Comparison of ENCODE assay signal across 8 cellular contexts in the genomic region with DNA sequence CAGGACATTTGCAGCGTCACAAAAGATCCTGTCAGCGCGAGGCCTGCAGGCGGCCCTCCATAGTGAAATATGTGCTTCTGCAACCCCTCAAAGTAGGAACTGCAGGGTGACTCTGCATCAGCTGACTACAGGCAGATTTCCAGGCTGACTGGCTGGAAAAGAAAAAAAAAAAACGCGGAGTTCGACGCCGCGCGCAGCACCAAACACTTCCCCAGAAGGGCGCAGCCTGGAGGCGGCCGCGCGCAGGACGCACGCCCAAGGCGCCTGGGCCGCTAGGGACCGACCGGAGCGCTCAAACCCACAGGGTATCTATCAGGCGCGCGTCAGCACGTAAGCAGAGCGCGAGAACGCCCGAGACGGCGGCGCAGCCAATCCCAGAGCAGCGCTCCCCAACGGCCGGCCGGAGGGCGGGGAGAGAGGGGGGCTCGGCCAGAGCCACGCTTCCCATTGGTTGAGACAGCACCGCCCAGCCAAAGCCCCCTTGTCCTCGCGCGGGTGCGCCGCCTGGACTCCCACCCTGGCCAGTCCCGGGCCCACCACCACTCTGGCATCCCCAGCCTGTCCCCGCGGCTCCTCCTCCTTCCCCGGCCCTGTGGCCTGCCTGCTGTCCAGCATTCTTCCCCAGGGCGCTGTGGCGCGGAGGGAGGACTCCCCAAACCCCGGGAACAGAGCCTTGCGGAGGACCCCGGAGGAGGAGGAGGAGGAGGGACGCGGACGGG. TPM values are rescaled to one million over a fixed set of nuclear protein-coding genes. Genes with fewer than 3 reads are reported as not detected.
DNase-seq lines count a peak whose midpoint lies in the region; ATAC-seq, FAIRE-seq and TF ChIP-seq lines count a peak whose summit lies in the region.

No MANE protein-coding gene starts in this region.

- H3K27ac ChIP-seq in A549 = peak overlapping the region; percentile 55 to 77

- peak; percentile 41 for TF ChIP-seq CTCF in A549 (IDR thresholded peaks at IDR 0.05)

- H3K9me3 ChIP-seq in A549 = no peaks in the 10 kb centered on the region

- no peak for TF ChIP-seq EP300 in A549 (IDR thresholded peaks at IDR 0.05)

- H3K4me3 ChIP-seq in A549 = peak overlapping the region; percentile 67
- H3K4me3 ChIP-seq in iPS-11a (ENCODE audit: low read depth, low read length) = peak overlapping the region; percentile 59
- peak overlapping the region; percentile 60 for H3K4me3 ChIP-seq in skeletal muscle cell (ENCODE audit: low read depth, low read length)

- CTCF ChIA-PET in A549 (lab: Yijun Ruan, JAX) = interaction anchor here (0.7 to 1.6 kb wide), 6 partner anchors 9 to 350 kb away, joined by 3 to 6 read pairs (median 3); no protein-coding TSS in a partner anchor

- POLR2A ChIA-PET in A549 (lab: Yijun Ruan, JAX) = interaction anchor here (0.7 kb wide), 1 partner anchor 159 kb away, joined by 3 read pairs; no protein-coding TSS in a partner anchor

- ATAC-seq in A549 (peak; percentile 98 to 99), HG03064 (IDR thresholded peaks at IDR 0.05; ENCODE audit: low read depth, unreplicated experiment) (peak; percentile 97)

- peak overlapping the region; percentile 73 for H3K4me2 ChIP-seq in A549

- peak; percentile 34 to 46 for TF ChIP-seq RAD21 in A549 (conservative IDR thresholded peaks at IDR 0.05 in 1 of 2, IDR thresholded peaks at IDR 0.05 in 1 of 2)

- FAIRE-seq in A549 (lab: Jason Lieb, UNC) = no peak

- no peak for TF ChIP-seq POLR2A in A549 (IDR thresholded peaks at IDR 0.05; ENCODE audit: low read length)
- TF ChIP-seq POLR2A in GM18526 (IDR thresholded peaks at IDR 0.05; ENCODE audit: extremely low read depth, insufficient read length) = peak; percentile 78

- WGBS in A549 (ENCODE audit: missing lambda C conversion rate) = 6% methylated on average over 22 of the region's 60 CpGs

- peak; percentile 80 to 93 for DNase-seq in A549 (ENCODE audit: low read depth in 1 of 2, low spot score in 1 of 2)
- DNase-seq in NCI-H2107 treated with DMSO at 0.1 percent for 48 hours (lab: John Stamatoyannopoulos, UW; ENCODE audit: unreplicated experiment) = peak; percentile 98
- DNase-seq in UCSD-AML1 (lab: John Stamatoyannopoulos, UW; ENCODE audit: unreplicated experiment) = peak; percentile 98
- peak; percentile 87 for DNase-seq in brain pericyte (ENCODE audit: low read depth, low spot score)
- peak; percentile 87 for DNase-seq in skeletal muscle cell (ENCODE audit: low read depth)

- 0 out of 3 replicates have a peak, but pooled peaks cover 3% of the 10 kb centered on the region for H3K4me1 ChIP-seq in A549

TF ChIP-seq in A549, 52 proteins besides CTCF, POLR2A, EP300 and RAD21:
- TF ChIP-seq FOSL2 (IDR thresholded peaks at IDR 0.05) = no peak
- no peak for TF ChIP-seq FOSL2 (CRISPR knock-in tag; IDR thresholded peaks at IDR 0.05)
- TF ChIP-seq MAX (IDR thresholded peaks at IDR 0.05) = 0 out of 2 replicates have a peak, but pooled peaks have one; percentile 62
- TF ChIP-seq, protein P1, sequence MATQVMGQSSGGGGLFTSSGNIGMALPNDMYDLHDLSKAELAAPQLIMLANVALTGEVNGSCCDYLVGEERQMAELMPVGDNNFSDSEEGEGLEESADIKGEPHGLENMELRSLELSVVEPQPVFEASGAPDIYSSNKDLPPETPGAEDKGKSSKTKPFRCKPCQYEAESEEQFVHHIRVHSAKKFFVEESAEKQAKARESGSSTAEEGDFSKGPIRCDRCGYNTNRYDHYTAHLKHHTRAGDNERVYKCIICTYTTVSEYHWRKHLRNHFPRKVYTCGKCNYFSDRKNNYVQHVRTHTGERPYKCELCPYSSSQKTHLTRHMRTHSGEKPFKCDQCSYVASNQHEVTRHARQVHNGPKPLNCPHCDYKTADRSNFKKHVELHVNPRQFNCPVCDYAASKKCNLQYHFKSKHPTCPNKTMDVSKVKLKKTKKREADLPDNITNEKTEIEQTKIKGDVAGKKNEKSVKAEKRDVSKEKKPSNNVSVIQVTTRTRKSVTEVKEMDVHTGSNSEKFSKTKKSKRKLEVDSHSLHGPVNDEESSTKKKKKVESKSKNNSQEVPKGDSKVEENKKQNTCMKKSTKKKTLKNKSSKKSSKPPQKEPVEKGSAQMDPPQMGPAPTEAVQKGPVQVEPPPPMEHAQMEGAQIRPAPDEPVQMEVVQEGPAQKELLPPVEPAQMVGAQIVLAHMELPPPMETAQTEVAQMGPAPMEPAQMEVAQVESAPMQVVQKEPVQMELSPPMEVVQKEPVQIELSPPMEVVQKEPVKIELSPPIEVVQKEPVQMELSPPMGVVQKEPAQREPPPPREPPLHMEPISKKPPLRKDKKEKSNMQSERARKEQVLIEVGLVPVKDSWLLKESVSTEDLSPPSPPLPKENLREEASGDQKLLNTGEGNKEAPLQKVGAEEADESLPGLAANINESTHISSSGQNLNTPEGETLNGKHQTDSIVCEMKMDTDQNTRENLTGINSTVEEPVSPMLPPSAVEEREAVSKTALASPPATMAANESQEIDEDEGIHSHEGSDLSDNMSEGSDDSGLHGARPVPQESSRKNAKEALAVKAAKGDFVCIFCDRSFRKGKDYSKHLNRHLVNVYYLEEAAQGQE (IDR thresholded peaks at IDR 0.05) = peak; percentile 68
- no peak for TF ChIP-seq KDM1A (IDR thresholded peaks at IDR 0.05; ENCODE audit: low read depth)
- TF ChIP-seq SMC3 (IDR thresholded peaks at IDR 0.05) = peak; percentile 55
- peak; percentile 70 for TF ChIP-seq CHD2 (IDR thresholded peaks at IDR 0.05; ENCODE audit: low read length, partially characterized antibody)

RNA-seq across cellular contexts. Expression of gene BDH1, which starts 1.0 kb away (rescaled TPM):
- polyA plus RNA-seq in A549 (2011; rRNA removed) (4.4 and 4.6 TPM in 2 replicates), A549 (2017; fragmentation: RNase III; extraction: RNeasy Plus Mini Kit Qiagen cat#74134 plus additional on column Dnase treatment) (2.8 to 3.7 TPM (median 3.1 TPM) in 3 replicates)
- polyA plus RNA-seq in A549 (2012; cell fraction: cytosol; rRNA removed) = 5.5 and 6.2 TPM in 2 replicates
- polyA plus RNA-seq in A549 (2012; cell fraction: nucleus; rRNA removed) = 8.8 and 10.5 TPM in 2 replicates
- polyA minus RNA-seq in A549 (2011; rRNA and poly(A)+ RNA removed) = 3.3 and 3.7 TPM in 2 replicates

Comparison
In these comparisons a context has a peak if more than half of its experiments do, and no peak if none do; other contexts are left out.
1. Peak in every context shown above with its lines: DNase-seq, ATAC-seq, H3K4me3 ChIP-seq and H3K27ac ChIP-seq.